ENCODE assay signal across 30 cellular contexts in the genomic region with DNA sequence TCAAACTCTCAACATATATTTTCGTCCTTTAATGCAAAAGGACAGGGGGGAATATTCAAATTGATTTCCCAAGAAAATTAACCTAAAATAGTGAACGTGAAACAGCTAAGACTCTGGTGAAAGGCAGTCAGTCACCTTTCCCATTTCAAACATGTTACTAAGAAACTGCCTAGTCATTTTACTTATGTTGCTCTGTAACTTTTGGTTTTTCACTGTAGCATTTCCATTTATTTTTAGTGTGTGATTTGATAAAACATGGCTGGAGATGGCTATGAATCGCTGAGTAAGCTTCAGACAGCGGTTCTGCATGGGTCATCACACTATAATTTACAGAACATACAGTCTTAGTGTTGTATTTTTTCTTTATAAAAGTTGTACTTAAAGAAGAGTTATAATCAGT.
"Had no signal": no experiment of that assay in that cellular context is flagged by ENCODE, and none has a peak within 500 bp of the region (broad histone marks: within the 10 kb centered on the region; RNA-seq: fewer than 3 reads in every experiment).

No MANE protein-coding gene starts in this region.

- H3K4me2 ChIP-seq: smooth muscle cell had no signal

- H3K27ac ChIP-seq: neutrophil, pancreas, prostate gland, skin epidermis, spleen, suprapubic skin, testis, tibial artery, transverse colon, upper lobe of right lung, uterus had no signal

- H3K36me3 ChIP-seq: pancreas, prostate gland, suprapubic skin, transverse colon, upper lobe of right lung, uterus had no signal

- ATAC-seq: naive thymus-derived CD4-positive, alpha-beta T cell; natural killer cell; pancreas; right cardiac atrium; sciatic nerve; stimulated activated memory B cell treated with anti-CD40 and anti-IgM and Interleukin-4, amounts not matched to agents 10 μg/mL and 1 μg/mL and 100 μg/mL, for 72 hours; stimulated activated naive CD8-positive, alpha-beta T cell treated with anti-CD3 and anti-CD28 coated beads, Interleukin-15, amount 100 ng/mL, for 72 hours; stimulated activated naive CD8-positive, alpha-beta T cell treated with anti-CD3 and anti-CD28 coated beads, Interleukin-15, Interleukin-2, amounts not matched to agents 100 U/mL and 50 U/mL, for 24 hours; upper lobe of right lung had no signal

- H3K4me1 ChIP-seq: pancreas, prostate gland, spleen, testis, tibial artery, transverse colon, upper lobe of right lung, uterus had no signal

- H3K9me3 ChIP-seq: neutrophil, pancreas, prostate gland, spleen, suprapubic skin, testis, tibial artery, transverse colon, upper lobe of right lung, uterus had no signal

- DNase-seq: naive thymus-derived CD4-positive, alpha-beta T cell; natural killer cell; nephron progenitor cell; nucleus accumbens; pancreas; right cardiac atrium; spleen; stimulated activated CD4-positive, alpha-beta T cell treated with anti-CD3 and anti-CD28 coated beads, Interleukin-12 subunit alpha, Interleukin-12 subunit beta, amount 100 ng/mL, for 4 hours; stimulated activated CD4-positive, alpha-beta T cell treated with anti-CD3 and anti-CD28 coated beads, Interleukin-1b, Interleukin-23, amount 100 ng/mL, for 48 hours; stimulated activated CD4-positive, alpha-beta T cell treated with anti-CD3 and anti-CD28 coated beads, Interleukin-4, amount 100 ng/mL, for 1 hour; stimulated activated CD4-positive, alpha-beta T cell treated with anti-CD3 and anti-CD28 coated beads, Interleukin-4, amount 100 ng/mL, for 4 hours; stimulated activated CD8-positive, alpha-beta memory T cell treated with anti-CD3 and anti-CD28 coated beads, Interleukin-4, amount 100 ng/mL, for 48 hours; stimulated activated naive CD4-positive, alpha-beta T cell; stimulated activated naive CD8-positive, alpha-beta T cell treated with anti-CD3 and anti-CD28 coated beads, Interleukin-15, amount 100 ng/mL, for 72 hours; stimulated activated naive CD8-positive, alpha-beta T cell treated with anti-CD3 and anti-CD28 coated beads, Interleukin-15, Interleukin-2, amounts not matched to agents 100 U/mL and 50 U/mL, for 24 hours; substantia nigra; testis; tibial artery; transverse colon; upper lobe of right lung; uterus had no signal

- H3K27me3 Mint-ChIP-seq: stimulated activated naive CD8-positive, alpha-beta T cell treated with anti-CD3 and anti-CD28 coated beads, Interleukin-15, amount 100 ng/mL, for 72 hours; type B pancreatic cell had no signal

- H3K4me3 ChIP-seq: pancreas, prostate gland, skin epidermis, smooth muscle cell, spleen, suprapubic skin, testis, tibial artery, transverse colon, upper lobe of right lung, uterus had no signal

- H3K27me3 ChIP-seq: neutrophil, pancreas, spleen, suprapubic skin, testis, tibial artery, transverse colon, upper lobe of right lung, uterus had no signal

- H3K4me3 Mint-ChIP-seq: naive thymus-derived CD4-positive, alpha-beta T cell; natural killer cell; nephron progenitor cell; neural crest cell; stimulated activated memory B cell treated with anti-CD40 and anti-IgM and Interleukin-4, amounts not matched to agents 10 μg/mL and 1 μg/mL and 100 μg/mL, for 72 hours; stimulated activated naive CD8-positive, alpha-beta T cell treated with anti-CD3 and anti-CD28 coated beads, Interleukin-15, amount 100 ng/mL, for 72 hours; type B pancreatic cell had no signal

- H3K36me3 Mint-ChIP-seq: naive thymus-derived CD4-positive, alpha-beta T cell; natural killer cell; stimulated activated memory B cell treated with anti-CD40 and anti-IgM and Interleukin-4, amounts not matched to agents 10 μg/mL and 1 μg/mL and 100 μg/mL, for 72 hours had no signal

- FAIRE-seq: pancreas had no signal

- H3K4me1 Mint-ChIP-seq: natural killer cell; stimulated activated memory B cell treated with anti-CD40 and anti-IgM and Interleukin-4, amounts not matched to agents 10 μg/mL and 1 μg/mL and 100 μg/mL, for 72 hours; stimulated activated naive CD8-positive, alpha-beta T cell treated with anti-CD3 and anti-CD28 coated beads, Interleukin-15, amount 100 ng/mL, for 72 hours had no signal

- H3K9me3 Mint-ChIP-seq: naive thymus-derived CD4-positive, alpha-beta T cell; natural killer cell; nephron progenitor cell; neural crest cell; stimulated activated memory B cell treated with anti-CD40 and anti-IgM and Interleukin-4, amounts not matched to agents 10 μg/mL and 1 μg/mL and 100 μg/mL, for 72 hours; stimulated activated naive CD8-positive, alpha-beta T cell treated with anti-CD3 and anti-CD28 coated beads, Interleukin-15, amount 100 ng/mL, for 72 hours; type B pancreatic cell had no signal

- H3K27ac Mint-ChIP-seq: naive thymus-derived CD4-positive, alpha-beta T cell; natural killer cell; nephron progenitor cell; stimulated activated memory B cell treated with anti-CD40 and anti-IgM and Interleukin-4, amounts not matched to agents 10 μg/mL and 1 μg/mL and 100 μg/mL, for 72 hours; stimulated activated naive CD8-positive, alpha-beta T cell treated with anti-CD3 and anti-CD28 coated beads, Interleukin-15, amount 100 ng/mL, for 72 hours; type B pancreatic cell had no signal
